ENCODE assay signal across 8 cellular contexts in genomic region chr3:25663324-25664065, GRCh38. TPM values are rescaled to one million over a fixed set of nuclear protein-coding genes. Genes with fewer than 3 reads are reported as not detected.
A peak's percentile ranks its signal among the peaks of the same experiment; 100 is the strongest.
DNase-seq lines count a peak whose midpoint lies in the region; ATAC-seq and TF ChIP-seq lines count a peak whose summit lies in the region.

No MANE protein-coding gene starts in this region.

- H3K36me3 ChIP-seq in heart left ventricle: no peaks in the 10 kb centered on the region

- no peak for TF ChIP-seq POLR2A in heart left ventricle (IDR thresholded peaks at IDR 0.05)
- TF ChIP-seq POLR2A in NB4 (IDR thresholded peaks at IDR 0.05; ENCODE audit: extremely low read depth, insufficient read length): no peak

- H3K9me3 Mint-ChIP-seq in endothelial cell (ENCODE audit: unreplicated experiment) (no peaks in the 10 kb centered on the region), naive B cell (no peaks in the 10 kb centered on the region)

- H3K4me1 Mint-ChIP-seq in endothelial cell (ENCODE audit: unreplicated experiment) (peaks cover 46% of the 10 kb centered on the region), naive B cell (peaks cover 58 to 68% (median 60%) of the 10 kb centered on the region in 3 donors)

- H3K27me3 Mint-ChIP-seq in endothelial cell (ENCODE audit: unreplicated experiment) (peaks cover 22% of the 10 kb centered on the region), naive B cell (no peaks in the 10 kb centered on the region)

- H3K4me3 Mint-ChIP-seq in endothelial cell (ENCODE audit: unreplicated experiment) (peak overlapping the region; percentile 100), naive B cell (peak overlapping the region; percentile 93 to 100 (median 98))

- H3K27ac Mint-ChIP-seq in endothelial cell (ENCODE audit: unreplicated experiment) (peak overlapping the region; percentile 98), naive B cell (peak overlapping the region; percentile 96 to 100 (median 98))

- DNase-seq in heart left ventricle (no peak), Right ventricle myocardium inferior (ENCODE audit: missing footprints) (no peak), NB4 (ENCODE audit: low read depth) (peak; percentile 53), endothelial cell (ENCODE audit: low spot score) (peak; percentile 14), naive B cell (peak; percentile 58), H4 (ENCODE audit: low spot score) (no peak)

- H3K4me3 ChIP-seq in heart left ventricle: peak overlapping the region; percentile 54 to 97 (median 78)
- peak overlapping the region; percentile 84 for H3K4me3 ChIP-seq in NB4 (ENCODE audit: low read depth, low read length)

- no peaks in the 10 kb centered on the region for H3K9me3 ChIP-seq in heart left ventricle

- peaks cover 9 to 56% (median 46%) of the 10 kb centered on the region in 12 donors for H3K4me1 ChIP-seq in heart left ventricle

- TF ChIP-seq CTCF in heart left ventricle (IDR thresholded peaks at IDR 0.05): no peak
- TF ChIP-seq CTCF in NB4 (IDR thresholded peaks at IDR 0.05; ENCODE audit: low read depth, low read length): no peak
- no peak for TF ChIP-seq CTCF in VCaP (conservative IDR thresholded peaks at IDR 0.05)
- TF ChIP-seq CTCF in endothelial cell (IDR thresholded peaks at IDR 0.05; ENCODE audit: unreplicated experiment): no peak

- H3K36me3 Mint-ChIP-seq in endothelial cell (ENCODE audit: low read depth, unreplicated experiment) (peaks cover 10% of the 10 kb centered on the region), naive B cell (peaks cover 0 to 7% of the 10 kb centered on the region in 2 donors)

- no peaks in the 10 kb centered on the region for H3K27me3 ChIP-seq in heart left ventricle

- intact Hi-C loops in heart left ventricle (cut with DNase I) (loop anchor here in 9 of 10 donors (2.0 to 10.0 kb wide), 7 partner anchors 119 to 1051 kb away; partner anchors contain the start of genes NGLY1 (in 3 of the 9) and OXSM (in 3 of the 9)), Right ventricle myocardium inferior (cut with DNase I) (loop anchor here (5.0 kb wide), 2 partner anchors 119 to 444 kb away; partner anchors contain the start of gene NGLY1)

- ATAC-seq in heart left ventricle (no peak), Right ventricle myocardium inferior (no peak), HG02623 (IDR thresholded peaks at IDR 0.05; ENCODE audit: unreplicated experiment) (peak; percentile 25), naive B cell (ENCODE audit: low read depth in 2 of 2) (peak; percentile 24 to 29)

- 0 to 1% (median 0%) methylated on average over 24 of the region's 24 CpGs for WGBS in heart left ventricle, 4 donors

- H3K27ac ChIP-seq in heart left ventricle (peak overlapping the region; percentile 94 to 99 (median 96)), VCaP (peak overlapping the region; percentile 99)

RNA-seq across cellular contexts. Expression of gene TOP2B, which starts 1.2 kb away (rescaled TPM):
- 100 to 1,000 TPM in 3 of 9 donors, 10 to 100 TPM in 6; 65.1 to 124 (median 98.4) TPM for total RNA-seq in heart left ventricle
- polyA plus RNA-seq in heart left ventricle: 10 to 100 TPM; 33.1 to 63.2 TPM
- 90.3 TPM for total RNA-seq in Right ventricle myocardium inferior
- 195 TPM for total RNA-seq in endothelial cell (ENCODE audit: unreplicated experiment)
- polyA plus RNA-seq in naive B cell (ENCODE audit: low read depth in 6 of 6): 10 to 100 TPM; 44.4 to 95.7 (median 66.8) TPM
- total RNA-seq in H4 (2014; rRNA removed; shearing (Covaris generic)): 38.9 and 45.3 TPM in 2 replicates

Comparison
In these comparisons a context has a peak if more than half of its experiments do, and no peak if none do; other contexts are left out.
1. ATAC-seq: peak in HG02623 (single experiment) and naive B cell (2 of 2); none in heart left ventricle (0 of 4) and Right ventricle myocardium inferior (single experiment).
2. DNase-seq: peak in NB4 (single experiment), endothelial cell (single experiment) and naive B cell (single experiment); none in heart left ventricle (0 of 5), Right ventricle myocardium inferior (single experiment) and H4 (single experiment).